In the genomic region with DNA sequence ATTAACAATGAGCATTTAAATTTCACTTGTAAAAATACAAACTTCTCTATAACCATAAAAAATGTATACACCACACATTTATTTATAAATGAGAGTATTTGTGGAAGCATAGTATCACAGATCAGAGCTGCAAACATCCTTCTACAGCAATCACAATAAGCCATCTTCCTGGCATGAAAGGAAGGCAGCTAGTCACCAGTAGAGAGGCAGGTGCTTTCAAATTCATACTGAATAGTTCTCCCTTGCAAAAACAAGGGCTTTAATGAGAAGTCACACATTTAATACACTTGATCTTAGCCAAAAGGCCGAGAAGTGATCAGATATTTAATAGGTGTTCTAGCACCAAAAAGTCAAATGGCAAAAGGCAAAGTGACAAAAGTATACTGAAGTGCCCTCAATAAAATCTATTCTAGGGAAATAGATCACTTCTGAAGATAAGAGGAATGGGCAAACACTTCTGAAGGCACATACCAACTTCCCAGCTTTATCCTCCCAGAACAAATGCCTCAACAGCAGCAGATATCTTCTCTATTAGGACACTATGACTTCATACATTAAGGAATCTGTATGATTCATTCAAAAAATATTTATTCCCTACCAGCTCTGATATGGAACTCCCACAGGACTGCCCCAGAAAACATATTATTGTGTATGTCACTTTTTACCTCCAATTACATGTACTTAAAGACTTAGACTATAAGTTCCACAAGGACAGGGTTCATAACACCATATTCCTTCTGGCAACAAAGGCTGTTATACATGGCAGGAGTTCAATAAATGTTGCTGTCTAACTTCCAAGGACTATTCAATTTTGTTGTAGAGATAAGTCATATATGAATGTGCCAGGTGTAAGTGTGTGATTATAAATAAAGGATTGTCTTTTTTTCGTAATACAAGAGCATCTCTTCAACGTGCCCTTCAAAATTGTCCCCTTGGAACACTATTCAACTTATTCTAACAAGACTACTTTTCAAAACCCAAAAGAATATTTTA, we compare ENCODE assay signal across 11 cellular contexts. TPM values are rescaled to one million over a fixed set of nuclear protein-coding genes. Genes with fewer than 3 reads are reported as not detected.
DNase-seq lines count a peak whose midpoint lies in the region; ATAC-seq and TF ChIP-seq lines count a peak whose summit lies in the region.
"Had no signal": no experiment of that assay in that cellular context is flagged by ENCODE, and none has a peak within 500 bp of the region (broad histone marks: within the 10 kb centered on the region; RNA-seq: fewer than 3 reads in every experiment).

No MANE protein-coding gene starts in this region.

- H3K79me2 ChIP-seq in mammary epithelial cell (ENCODE audit: insufficient read depth, low read length) = peaks cover 84% of the 10 kb centered on the region

- H3K27ac ChIP-seq in AG04450 (ENCODE audit: low read depth, low read length) (peak overlapping the region; percentile 63), HUES64 (ENCODE audit: low read depth, low read length) (peak overlapping the region; percentile 34; the same call in 1 of the 2 replicates), mammary epithelial cell (ENCODE audit: insufficient read depth, low read depth, low read length) (peak overlapping the region; percentile 19), lower lobe of right lung (no peak overlapping the region), transverse colon (peak overlapping the region in 1 of 4 donors; percentile 38)
- H3K27ac ChIP-seq: right lobe of liver had no signal

- no peak overlapping the region for H2AFZ ChIP-seq in mammary epithelial cell (ENCODE audit: low read depth, low read length)

- no peaks in the 10 kb centered on the region for H4K20me1 ChIP-seq in mammary epithelial cell (ENCODE audit: insufficient read depth, low read length)

- POLR2A ChIA-PET in AG04450 (lab: Yijun Ruan, JAX) = interaction anchor here (0.6 kb wide), 1 partner anchor 133 kb away, joined by 3 read pairs; no protein-coding TSS in a partner anchor

- peak; percentile 55 for DNase-seq in AG04450 (ENCODE audit: low read depth, low spot score)
- DNase-seq in mammary epithelial cell = peak; percentile 65
- DNase-seq in lower lobe of right lung = no peak
- no peak for DNase-seq in activated CD4-positive, alpha-beta T cell treated with anti-CD3 and anti-CD28 coated beads for 48 hours
- no peak for DNase-seq in transverse colon
- DNase-seq in posterior cingulate gyrus = no peak
- DNase-seq: erythroblast, NCI-H524 treated with DMSO at 0.1 percent for 48 hours, right lobe of liver had no signal

- ATAC-seq in lower lobe of right lung (peak; percentile 61 to 82), GM18870 (IDR thresholded peaks at IDR 0.05; ENCODE audit: unreplicated experiment) (no peak)

- intact Hi-C loops in mammary epithelial cell (cut with micrococcal nuclease) = loop anchor here (1.0 kb wide), 1 partner anchor 26 kb away; no protein-coding TSS in a partner anchor
- intact Hi-C loops in lower lobe of right lung (cut with DNase I) = no loop called here
- intact Hi-C loops in transverse colon (cut with DNase I; ENCODE audit: low total_unique reads) = no loop called here
- intact Hi-C loops in posterior cingulate gyrus (cut with DNase I) = no loop called here

- peaks cover 37% of the 10 kb centered on the region for H3K4me1 ChIP-seq in HUES64 (ENCODE audit: insufficient read depth, low read length)
- H3K4me1 ChIP-seq in mammary epithelial cell (ENCODE audit: insufficient read depth, low read length) = peaks cover 16% of the 10 kb centered on the region
- peaks cover 13% of the 10 kb centered on the region for H3K4me1 ChIP-seq in lower lobe of right lung
- peaks cover 0 to 4% (median 0%) of the 10 kb centered on the region in 4 donors for H3K4me1 ChIP-seq in transverse colon
- H3K4me1 ChIP-seq: right lobe of liver had no signal

- no peaks in the 10 kb centered on the region for H3K9me3 ChIP-seq in AG04450 (ENCODE audit: control insufficient read depth, insufficient read depth, low read length)
- no peaks in the 10 kb centered on the region for H3K9me3 ChIP-seq in HUES64 (ENCODE audit: insufficient read depth, low read depth, low read length)
- H3K9me3 ChIP-seq in mammary epithelial cell (replicated peaks; ENCODE audit: insufficient read depth, low read length) = no peaks in the 10 kb centered on the region
- no peaks in the 10 kb centered on the region for H3K9me3 ChIP-seq in lower lobe of right lung
- H3K9me3 ChIP-seq in transverse colon = no peaks in the 10 kb centered on the region
- H3K9me3 ChIP-seq: right lobe of liver had no signal

- CTCF ChIA-PET in AG04450 (lab: Charles Lee) = interaction anchor here (1.2 kb wide), 1 partner anchor 117 kb away, joined by 3 read pairs; no protein-coding TSS in a partner anchor
- CTCF ChIA-PET in mammary epithelial cell (lab: Charles Lee; ENCODE audit: low non-redundant PET) = interaction anchor here (0.6 kb wide), 1 partner anchor 409 kb away, joined by 4 read pairs; no protein-coding TSS in a partner anchor

- H3K27me3 ChIP-seq in AG04450 (ENCODE audit: control insufficient read depth, insufficient read depth, low read length) (no peaks in the 10 kb centered on the region), HUES64 (ENCODE audit: insufficient read depth, low read length) (no peaks in the 10 kb centered on the region), mammary epithelial cell (ENCODE audit: insufficient read depth, low read length) (no peaks in the 10 kb centered on the region), lower lobe of right lung (ENCODE audit: low read depth) (no peaks in the 10 kb centered on the region), transverse colon (no peaks in the 10 kb centered on the region)
- H3K27me3 ChIP-seq: right lobe of liver had no signal

- TF ChIP-seq POLR2A in transverse colon (IDR thresholded peaks at IDR 0.05) = no peak

- TF ChIP-seq CTCF in AG04450 (IDR thresholded peaks at IDR 0.05; ENCODE audit: low read depth, low read length) (no peak), mammary epithelial cell (conservative IDR thresholded peaks at IDR 0.05 in 1 of 2, IDR thresholded peaks at IDR 0.05 in 1 of 2; ENCODE audit: extremely low read depth in 1 of 2, insufficient read depth in 1 of 2, low read depth in 1 of 2, low read length in 2 of 2) (no peak), lower lobe of right lung (IDR thresholded peaks at IDR 0.05) (no peak), transverse colon (IDR thresholded peaks at IDR 0.05) (no peak)

- dilution Hi-C loops in mammary epithelial cell (cut with HindIII; ENCODE audit: low sequenced_read_pairs) = no loop called here

- no peak overlapping the region for H3K4me3 ChIP-seq in AG04450 (ENCODE audit: low read depth, low read length)
- H3K4me3 ChIP-seq in HUES64 (ENCODE audit: low read length) = no peak overlapping the region
- peak overlapping the region in 2 of 3 experiments; percentile 6 to 16 for H3K4me3 ChIP-seq in mammary epithelial cell (replicated peaks in 1 of 3; ENCODE audit: insufficient read depth in 1 of 3, low read depth in 2 of 3, low read length in 3 of 3)
- H3K4me3 ChIP-seq in lower lobe of right lung = no peak overlapping the region
- H3K4me3 ChIP-seq in transverse colon = no peak overlapping the region
- H3K4me3 ChIP-seq: right lobe of liver had no signal

- H3K9ac ChIP-seq in HUES64 (ENCODE audit: low read depth, low read length) = no peak overlapping the region
- H3K9ac ChIP-seq in mammary epithelial cell (ENCODE audit: insufficient read depth, low read length) = no peak overlapping the region

- no peak for TF ChIP-seq EP300 in transverse colon (IDR thresholded peaks at IDR 0.05; ENCODE audit: low read depth)

- 80% methylated on average over 3 of the region's 3 CpGs for WGBS in HUES64
- WGBS in mammary epithelial cell (ENCODE audit: low coverage, missing lambda C conversion rate) = 20% methylated on average over 3 of the region's 3 CpGs
- 74 to 75% methylated on average over 3 of the region's 3 CpGs for WGBS in transverse colon (ENCODE audit: low coverage in 1 of 2), 2 donors

- H3K4me2 ChIP-seq in mammary epithelial cell (ENCODE audit: insufficient read depth, low read depth, low read length) = peak overlapping the region; percentile 66

- H3K36me3 ChIP-seq in HUES64 (ENCODE audit: insufficient read depth, low read length) (no peaks in the 10 kb centered on the region), mammary epithelial cell (ENCODE audit: insufficient read depth, low read length) (peaks cover 4% of the 10 kb centered on the region), lower lobe of right lung (peaks cover 5% of the 10 kb centered on the region), transverse colon (no peaks in the 10 kb centered on the region)
- H3K36me3 ChIP-seq: right lobe of liver had no signal

- in situ Hi-C loops in mammary epithelial cell (cut with MboI; ENCODE audit: low sequenced_read_pairs in 2 of 2) (no loop called here), transverse colon (cut with MboI; ENCODE audit: low pct_ligation_motif_present in 1 of 4, low pct_unique_long_range_greater_than_20kb in 1 of 4, low sequenced_read_pairs in 3 of 4) (no loop called here)

- BruUV-seq in mammary epithelial cell (replicated peaks; lab: Mats Ljungman, UMichigan) = TSS peak; percentile 69

RNA-seq across cellular contexts. Expression of gene MAPKAP1, which starts 31.7 kb away (rescaled TPM):
- polyA plus RNA-seq in AG04450 (2011; rRNA removed) (128 and 140 TPM in 2 replicates), mammary epithelial cell (97.6 TPM)
- 81.5 and 94.8 TPM in 2 replicates for polyA minus RNA-seq in AG04450 (2011; rRNA and poly(A)+ RNA removed)
- polyA plus RNA-seq in HUES64 (2013, experiment 1 of 2) = 69.4 TPM
- 69.2 TPM for polyA plus RNA-seq in HUES64 (2013, experiment 2 of 2)
- total RNA-seq in mammary epithelial cell (100 to 1,000 TPM in 1 of 2 donors, 10 to 100 TPM in 1; 81.4 to 104 TPM), lower lobe of right lung (71.5 TPM), transverse colon (10 to 100 TPM; 59.8 to 83.4 (median 71.2) TPM)
- 147 TPM for polyA minus RNA-seq in mammary epithelial cell

Comparison
In these comparisons a context has a peak if more than half of its experiments do, and no peak if none do; other contexts are left out.
1. DNase-seq: peak in AG04450 (single experiment) and mammary epithelial cell (single experiment); none in lower lobe of right lung (single experiment), activated CD4-positive, alpha-beta T cell treated with anti-CD3 and anti-CD28 coated beads for 48 hours (single experiment), transverse colon (single experiment) and posterior cingulate gyrus (0 of 10).
2. H3K4me3 ChIP-seq: peak in mammary epithelial cell (2 of 3); none in AG04450 (single experiment), HUES64 (single experiment), lower lobe of right lung (single experiment) and transverse colon (0 of 4).